1 cellular context compared by ENCODE assay signal in genomic region chr1:27152829-27153548, GRCh38.
TF ChIP-seq lines count a peak whose summit lies in the region.

No MANE protein-coding gene starts in this region.

TF ChIP-seq in H1, 55 proteins besides CTCF, POLR2A, EP300 and RAD21 (continued from another document):
- TF ChIP-seq CHD2 (IDR thresholded peaks at IDR 0.05; ENCODE audit: low read length), result no peak
- no peak for TF ChIP-seq MAFK (IDR thresholded peaks at IDR 0.05; ENCODE audit: low read depth, low read length)
- no peak for TF ChIP-seq E2F6 (IDR thresholded peaks at IDR 0.05)
- no peak for TF ChIP-seq HDAC6 (IDR thresholded peaks at IDR 0.05; ENCODE audit: low read depth, low read length)
- no peak for TF ChIP-seq SUZ12 (IDR thresholded peaks at IDR 0.05; ENCODE audit: low read length)
- TF ChIP-seq EGR1 (IDR thresholded peaks at IDR 0.05; ENCODE audit: borderline replicate concordance, low read depth, low read length), result no peak
- TF ChIP-seq CBX5 (IDR thresholded peaks at IDR 0.05; ENCODE audit: low read depth, low read length), result no peak
- TF ChIP-seq CBX8 (IDR thresholded peaks at IDR 0.05; ENCODE audit: borderline replicate concordance, low read depth, low read length), result no peak
- no peak for TF ChIP-seq CEBPB (IDR thresholded peaks at IDR 0.05; ENCODE audit: low read depth, low read length)
